18 cellular contexts compared by ENCODE assay signal in genomic region chr15:101535170-101535902, GRCh38. TPM values are rescaled to one million over a fixed set of nuclear protein-coding genes. Genes with fewer than 3 reads are reported as not detected.
A peak's percentile ranks its signal among the peaks of the same experiment; 100 is the strongest.
DNase-seq lines count a peak whose midpoint lies in the region; ATAC-seq and TF ChIP-seq lines count a peak whose summit lies in the region.
"Had no signal": no experiment of that assay in that cellular context is flagged by ENCODE, and none has a peak within 500 bp of the region (broad histone marks: within the 10 kb centered on the region; RNA-seq: fewer than 3 reads in every experiment).

No MANE protein-coding gene starts in this region.

- H3K27ac Mint-ChIP-seq in Caco-2 (ENCODE audit: unreplicated experiment) = peak overlapping the region; percentile 21
- no peak overlapping the region for H3K27ac Mint-ChIP-seq in activated T-helper 2 cell treated with anti-CD3 and anti-CD28 coated beads, Interferon-gamma antibody, Interleukin-2, Interleukin-4, amounts not matched to agents 10 μg/mL and 5 μg/mL and 100 μg/mL, durations not matched to agents 14 hours and 24 hours and 36 hours

- TF ChIP-seq CTCF in Caco-2 (IDR thresholded peaks at IDR 0.05; ENCODE audit: insufficient read depth in 1 of 2, low read depth in 1 of 2, low read length in 1 of 2, severe bottlenecking in 1 of 2, unreplicated experiment in 1 of 2) = no peak

- H2AFZ ChIP-seq in neuron (ENCODE audit: low read depth, low read length) = peak overlapping the region; percentile 11

- ATAC-seq in GM21717 (IDR thresholded peaks at IDR 0.05; ENCODE audit: unreplicated experiment) = no peak
- ATAC-seq in HG03045 (IDR thresholded peaks at IDR 0.05; ENCODE audit: unreplicated experiment) = no peak
- ATAC-seq: GM12878 had no signal

- POLR2A ChIA-PET in Caco-2 (lab: Charles Lee) = no interaction called here

- CTCF ChIA-PET in Caco-2 (lab: Charles Lee) = no interaction called here

- no peaks in the 10 kb centered on the region for H3K9me3 Mint-ChIP-seq in Caco-2 (ENCODE audit: unreplicated experiment)
- H3K9me3 Mint-ChIP-seq in activated T-helper 2 cell treated with anti-CD3 and anti-CD28 coated beads, Interferon-gamma antibody, Interleukin-2, Interleukin-4, amounts not matched to agents 10 μg/mL and 5 μg/mL and 100 μg/mL, durations not matched to agents 14 hours and 24 hours and 36 hours = no peaks in the 10 kb centered on the region

- no peaks in the 10 kb centered on the region for H3K27me3 ChIP-seq in Caco-2 (replicated peaks; ENCODE audit: control insufficient read depth, insufficient read depth, low read length)
- no peaks in the 10 kb centered on the region for H3K27me3 ChIP-seq in neuron (ENCODE audit: insufficient read depth, low read length)

- H3K9me3 ChIP-seq in Caco-2 (no peaks in the 10 kb centered on the region), neuron (ENCODE audit: low read length) (no peaks in the 10 kb centered on the region)

- H3K4me3 Mint-ChIP-seq in Caco-2 (ENCODE audit: unreplicated experiment) = no peak overlapping the region
- H3K4me3 Mint-ChIP-seq in activated T-helper 2 cell treated with anti-CD3 and anti-CD28 coated beads, Interferon-gamma antibody, Interleukin-2, Interleukin-4, amounts not matched to agents 10 μg/mL and 5 μg/mL and 100 μg/mL, durations not matched to agents 14 hours and 24 hours and 36 hours (ENCODE audit: low read depth) = no peak overlapping the region

- H3K4me3 ChIP-seq in Caco-2 (ENCODE audit: low read depth, low read length) = no peak overlapping the region
- no peak overlapping the region for H3K4me3 ChIP-seq in neuron (ENCODE audit: low read length)
- H3K4me3 ChIP-seq: GM12878 had no signal

- H3K4me1 ChIP-seq in Caco-2 (no peaks in the 10 kb centered on the region; the same call in 1 of the 2 replicates), neuron (ENCODE audit: insufficient read depth, low read length) (peaks cover 9% of the 10 kb centered on the region)

- no peak for DNase-seq in Caco-2
- peak; percentile 4 for DNase-seq in activated T-helper 2 cell treated with anti-CD3 and anti-CD28 coated beads, Interferon-gamma antibody, Interleukin-2, Interleukin-4, amounts not matched to agents 10 μg/mL and 5 μg/mL and 100 μg/mL, durations not matched to agents 14 hours and 24 hours and 36 hours (ENCODE audit: low spot score)
- peak; percentile 10 for DNase-seq in iPS-NIHi7 (ENCODE audit: extremely low spot score)
- DNase-seq in H4 (ENCODE audit: low spot score) = no peak
- DNase-seq: DMS 273 treated with DMSO at 0.1 percent for 48 hours; GDM1; GOT3; NCI-H1417 treated with DMSO at 0.1 percent for 48 hours; NCI-H1930; NCI-H2171; NCI-H446; NK-92 treated with Interleukin-12 subunit alpha and Interleukin-12 subunit beta, amount 100 ng/mL, for 24 hours; OCI-M1; RPMI8226 had no signal

- BruUV-seq in Caco-2 (replicated peaks; lab: Mats Ljungman, UMichigan) = no TSS peak

- no peaks in the 10 kb centered on the region for H3K36me3 Mint-ChIP-seq in Caco-2 (ENCODE audit: insufficient read depth, unreplicated experiment)
- H3K36me3 Mint-ChIP-seq in activated T-helper 2 cell treated with anti-CD3 and anti-CD28 coated beads, Interferon-gamma antibody, Interleukin-2, Interleukin-4, amounts not matched to agents 10 μg/mL and 5 μg/mL and 100 μg/mL, durations not matched to agents 14 hours and 24 hours and 36 hours (ENCODE audit: low read depth) = no peaks in the 10 kb centered on the region

- H3K27me3 Mint-ChIP-seq in Caco-2 (ENCODE audit: insufficient read depth, unreplicated experiment) = no peaks in the 10 kb centered on the region
- H3K27me3 Mint-ChIP-seq in activated T-helper 2 cell treated with anti-CD3 and anti-CD28 coated beads, Interferon-gamma antibody, Interleukin-2, Interleukin-4, amounts not matched to agents 10 μg/mL and 5 μg/mL and 100 μg/mL, durations not matched to agents 14 hours and 24 hours and 36 hours (ENCODE audit: low read depth) = no peaks in the 10 kb centered on the region

- H3K4me1 Mint-ChIP-seq in Caco-2 (ENCODE audit: low read depth, unreplicated experiment) = peaks cover 18% of the 10 kb centered on the region
- no peaks in the 10 kb centered on the region for H3K4me1 Mint-ChIP-seq in activated T-helper 2 cell treated with anti-CD3 and anti-CD28 coated beads, Interferon-gamma antibody, Interleukin-2, Interleukin-4, amounts not matched to agents 10 μg/mL and 5 μg/mL and 100 μg/mL, durations not matched to agents 14 hours and 24 hours and 36 hours (ENCODE audit: low read depth)

- intact Hi-C loops in Caco-2 (cut with micrococcal nuclease; ENCODE audit: unreplicated experiment) = no loop called here
- intact Hi-C loops in activated T-helper 2 cell treated with anti-CD3 and anti-CD28 coated beads, Interferon-gamma antibody, Interleukin-2, Interleukin-4, amounts not matched to agents 10 μg/mL and 5 μg/mL and 100 μg/mL, durations not matched to agents 14 hours and 24 hours and 36 hours (cut with micrococcal nuclease) = no loop called here

- H3K36me3 ChIP-seq in Caco-2 (ENCODE audit: control insufficient read depth, insufficient read depth, low read length) (no peaks in the 10 kb centered on the region), neuron (ENCODE audit: insufficient read depth, low read length) (no peaks in the 10 kb centered on the region)

RNA-seq across cellular contexts. Expression of gene PCSK6, which starts 45.8 kb away (rescaled TPM):
- 69.5 and 70.6 TPM in 2 replicates for total RNA-seq in Caco-2 (2022)
- total RNA-seq in activated T-helper 2 cell treated with anti-CD3 and anti-CD28 coated beads, Interferon-gamma antibody, Interleukin-2, Interleukin-4, amounts not matched to agents 10 μg/mL and 5 μg/mL and 100 μg/mL, durations not matched to agents 14 hours and 24 hours and 36 hours = 0.83 and 1.9 TPM in 2 replicates
- total RNA-seq in H4 (2014; rRNA removed; shearing (Covaris generic)) = not detected in 2 replicates

Comparison
In these comparisons a context has a peak if more than half of its experiments do, and no peak if none do; other contexts are left out.
1. DNase-seq: peak in activated T-helper 2 cell treated with anti-CD3 and anti-CD28 coated beads, Interferon-gamma antibody, Interleukin-2, Interleukin-4, amounts not matched to agents 10 μg/mL and 5 μg/mL and 100 μg/mL, durations not matched to agents 14 hours and 24 hours and 36 hours (single experiment) and iPS-NIHi7 (single experiment); none in Caco-2 (0 of 2) and H4 (single experiment).
2. RNA of gene PCSK6, which starts 45.8 kb away (total RNA-seq): 69.5 to 70.6 TPM in Caco-2; 0.83 to 1.9 TPM in activated T-helper 2 cell treated with anti-CD3 and anti-CD28 coated beads, Interferon-gamma antibody, Interleukin-2, Interleukin-4, amounts not matched to agents 10 μg/mL and 5 μg/mL and 100 μg/mL, durations not matched to agents 14 hours and 24 hours and 36 hours and not detected in H4; every median in the first group is over 10 times any median in the second.